In genomic region chr3:13671536-13672233, GRCh38 we compare ENCODE assay signal across 24 cellular contexts.
"Had no signal": no experiment of that assay in that cellular context is flagged by ENCODE, and none has a peak within 500 bp of the region (broad histone marks: within the 10 kb centered on the region; RNA-seq: fewer than 3 reads in every experiment).

No MANE protein-coding gene starts in this region.

- H3K36me3 ChIP-seq: gastrocnemius medialis, left ventricle myocardium inferior, neural progenitor cell, pancreas, prostate gland, right lobe of liver, suprapubic skin, thyroid gland had no signal

- H3K9me3 Mint-ChIP-seq: immature natural killer cell; natural killer cell; neural progenitor cell; stimulated activated effector memory CD8-positive, alpha-beta T cell treated with anti-CD3 and anti-CD28 coated beads, Interleukin-12 subunit alpha, Interleukin-12 subunit beta, amount 100 ng/mL, for 72 hours; type B pancreatic cell had no signal

- ATAC-seq: esophagus mucosa; gastrocnemius medialis; left cardiac atrium; mucosa of descending colon; natural killer cell; pancreas; right lobe of liver; stimulated activated effector memory CD8-positive, alpha-beta T cell treated with anti-CD3 and anti-CD28 coated beads, Interleukin-12 subunit alpha, Interleukin-12 subunit beta, amount 100 ng/mL, for 72 hours; stimulated activated naive CD8-positive, alpha-beta T cell treated with anti-CD3 and anti-CD28 coated beads, Interleukin-15, Interleukin-2, amounts not matched to agents 100 U/mL and 50 U/mL, for 24 hours had no signal

- H3K4me3 ChIP-seq: coronary artery, gastrocnemius medialis, left ventricle myocardium inferior, lung, mucosa of descending colon, neural progenitor cell, pancreas, prostate gland, right lobe of liver, suprapubic skin, thyroid gland had no signal

- H3K4me1 Mint-ChIP-seq: immature natural killer cell; natural killer cell; stimulated activated effector memory CD8-positive, alpha-beta T cell treated with anti-CD3 and anti-CD28 coated beads, Interleukin-12 subunit alpha, Interleukin-12 subunit beta, amount 100 ng/mL, for 72 hours had no signal

- H3K4me1 ChIP-seq: gastrocnemius medialis, left ventricle myocardium inferior, neural progenitor cell, pancreas, prostate gland, right lobe of liver, suprapubic skin, thyroid gland had no signal

- DNase-seq: effector CD4-positive, alpha-beta T cell; gastrocnemius medialis; immature natural killer cell; left cardiac atrium; left ventricle myocardium inferior; mesendoderm; mucosa of descending colon; natural killer cell; nucleus accumbens; pancreas; retina; right lobe of liver; stimulated activated CD4-positive, alpha-beta T cell treated with anti-CD3 and anti-CD28 coated beads, Interleukin-4, amount 100 ng/mL, for 1 hour; stimulated activated CD8-positive, alpha-beta memory T cell treated with anti-CD3 and anti-CD28 coated beads, Interleukin-4, amount 100 ng/mL, for 48 hours; stimulated activated naive CD8-positive, alpha-beta T cell treated with anti-CD3 and anti-CD28 coated beads, Interleukin-15, Interleukin-2, amounts not matched to agents 100 U/mL and 50 U/mL, for 24 hours; thyroid gland had no signal

- H3K9ac ChIP-seq: neural progenitor cell had no signal

- H3K27me3 ChIP-seq: neural progenitor cell, right lobe of liver, thyroid gland had no signal

- H3K9me3 ChIP-seq: gastrocnemius medialis, mucosa of descending colon, pancreas, prostate gland, right lobe of liver, suprapubic skin, thyroid gland had no signal

- H3K4me3 Mint-ChIP-seq: immature natural killer cell; natural killer cell; neural progenitor cell; stimulated activated effector memory CD8-positive, alpha-beta T cell treated with anti-CD3 and anti-CD28 coated beads, Interleukin-12 subunit alpha, Interleukin-12 subunit beta, amount 100 ng/mL, for 72 hours; type B pancreatic cell had no signal

- H3K36me3 Mint-ChIP-seq: immature natural killer cell; natural killer cell; neural progenitor cell; stimulated activated effector memory CD8-positive, alpha-beta T cell treated with anti-CD3 and anti-CD28 coated beads, Interleukin-12 subunit alpha, Interleukin-12 subunit beta, amount 100 ng/mL, for 72 hours; type B pancreatic cell had no signal

- H3K27ac Mint-ChIP-seq: immature natural killer cell; natural killer cell; neural progenitor cell; stimulated activated effector memory CD8-positive, alpha-beta T cell treated with anti-CD3 and anti-CD28 coated beads, Interleukin-12 subunit alpha, Interleukin-12 subunit beta, amount 100 ng/mL, for 72 hours; type B pancreatic cell had no signal

- H3K27ac ChIP-seq: coronary artery, gastrocnemius medialis, left ventricle myocardium inferior, neural progenitor cell, pancreas, prostate gland, right lobe of liver, suprapubic skin, thyroid gland had no signal
